ENCODE assay signal across 8 cellular contexts in genomic region chr14:30690487-30691355, GRCh38.
DNase-seq lines count a peak whose midpoint lies in the region; FAIRE-seq and TF ChIP-seq lines count a peak whose summit lies in the region.
"Not testable (repeated sequence)": the region's sequence is repeated elsewhere in the genome, so short reads cannot be mapped to it uniquely, and the experiment has no call there.

No MANE protein-coding gene starts in this region.

- peak overlapping the region; percentile 91 for H3K27ac Mint-ChIP-seq in osteocyte (ENCODE audit: unreplicated experiment)

- not testable (repeated sequence) for H3K9ac ChIP-seq in kidney (ENCODE audit: low read length in 2 of 2)

- TF ChIP-seq EP300 in transverse colon (IDR thresholded peaks at IDR 0.05; ENCODE audit: low read depth) = not testable (repeated sequence)

- 27 to 41% methylated on average over 2 to 15 of the region's 28 CpGs for WGBS in transverse colon (ENCODE audit: low coverage in 1 of 2), 2 donors

- not testable (repeated sequence) for H3K36me3 ChIP-seq in kidney (ENCODE audit: control insufficient read depth in 1 of 2, insufficient read depth in 2 of 2, low read length in 2 of 2); transverse colon

- intact Hi-C loops in kidney (cut with DNase I); transverse colon (cut with DNase I; ENCODE audit: low total_unique reads): not testable (repeated sequence)

- not testable (repeated sequence) for H3K9me3 ChIP-seq in kidney (ENCODE audit: control insufficient read depth in 1 of 2, low read length in 2 of 2); transverse colon

- not testable (repeated sequence) for H3K4me1 ChIP-seq in kidney (ENCODE audit: control insufficient read depth in 1 of 2, insufficient read depth in 1 of 2, low read depth in 1 of 2, low read length in 2 of 2); transverse colon

- peak overlapping the region; percentile 75 for H3K4me3 Mint-ChIP-seq in osteocyte (ENCODE audit: unreplicated experiment)

- not testable (repeated sequence) for FAIRE-seq in kidney (lab: Jason Lieb, UNC)

- in situ Hi-C loops in transverse colon (cut with MboI; ENCODE audit: low pct_ligation_motif_present in 1 of 4, low pct_unique_long_range_greater_than_20kb in 1 of 4, low sequenced_read_pairs in 3 of 4) = not testable (repeated sequence)

- not testable (repeated sequence) for TF ChIP-seq POLR2A in transverse colon (IDR thresholded peaks at IDR 0.05)

- not testable (repeated sequence) for H3K36me3 Mint-ChIP-seq in osteocyte (ENCODE audit: unreplicated experiment)

- not testable (repeated sequence) for H3K27me3 ChIP-seq in transverse colon

- peak overlapping the region; percentile 73 for H3K27ac ChIP-seq in VCaP
- H3K27ac ChIP-seq in kidney (ENCODE audit: low read depth in 2 of 2, low read length in 2 of 2) = not testable (repeated sequence)
- H3K27ac ChIP-seq in transverse colon = peak overlapping the region; percentile 8 to 76 (median 67)

- H3K27me3 Mint-ChIP-seq in osteocyte (ENCODE audit: unreplicated experiment) = not testable (repeated sequence)

- H3K4me1 Mint-ChIP-seq in osteocyte (ENCODE audit: unreplicated experiment) = peaks cover 14% of the 10 kb centered on the region

- H3K9me3 Mint-ChIP-seq in osteocyte (ENCODE audit: unreplicated experiment) = not testable (repeated sequence)

- DNase-seq in DMS114 treated with DMSO at 0.1 percent for 48 hours (lab: John Stamatoyannopoulos, UW; ENCODE audit: unreplicated experiment) = peak; percentile 2
- peak; percentile 24 for DNase-seq in NCI-H2029 (lab: John Stamatoyannopoulos, UW)
- DNase-seq in amniotic epithelial cell (ENCODE audit: low read depth) = peak; percentile 28
- not testable (repeated sequence) for DNase-seq in epithelial cell of proximal tubule (ENCODE audit: low read depth); kidney; osteocyte (ENCODE audit: extremely low spot score, unreplicated experiment)
- peak; percentile 73 for DNase-seq in transverse colon

- peak; percentile 57 for TF ChIP-seq CTCF in VCaP (conservative IDR thresholded peaks at IDR 0.05)
- TF ChIP-seq CTCF in epithelial cell of proximal tubule (conservative IDR thresholded peaks at IDR 0.05; ENCODE audit: low read depth, low read length); kidney (IDR thresholded peaks at IDR 0.05; ENCODE audit: borderline replicate concordance, extremely low read depth, insufficient read depth): not testable (repeated sequence)
- TF ChIP-seq CTCF in osteocyte (IDR thresholded peaks at IDR 0.05) = peak; percentile 55
- TF ChIP-seq CTCF in transverse colon (IDR thresholded peaks at IDR 0.05) = peak; percentile 22 to 68 (median 42)

- peak overlapping the region; percentile 38 for H3K4me3 ChIP-seq in epithelial cell of proximal tubule (ENCODE audit: low read depth, low read length)
- H3K4me3 ChIP-seq in kidney (ENCODE audit: low read length in 2 of 2) = peak overlapping the region; percentile 3 to 36
- H3K4me3 ChIP-seq in transverse colon = peak overlapping the region in 2 of 4 donors; percentile 15 to 33
